Comparison of ENCODE assay signal across 1 cellular context in genomic region chr6:41682056-41682477, GRCh38.
TF ChIP-seq lines count a peak whose summit lies in the region.

No MANE protein-coding gene starts in this region.

TF ChIP-seq in HepG2, 621 proteins besides CTCF, POLR2A, EP300 and RAD21 (continued from another document and continues in another):
- TF ChIP-seq ZNF646 (CRISPR knock-in tag; IDR thresholded peaks at IDR 0.05) (no peak), ZBTB26 (CRISPR knock-in tag; IDR thresholded peaks at IDR 0.05; ENCODE audit: borderline replicate concordance) (peak; percentile 79), HNF4G (IDR thresholded peaks at IDR 0.05; ENCODE audit: borderline replicate concordance, low read depth, low read length) (peak; percentile 25; the same call in 1 of the 2 replicates), HNF4G (CRISPR knock-in tag; IDR thresholded peaks at IDR 0.05; ENCODE audit: borderline replicate concordance, low read depth) (no peak), ZNF839 (CRISPR knock-in tag; IDR thresholded peaks at IDR 0.05; ENCODE audit: borderline replicate concordance) (no peak), ZNF557 (CRISPR knock-in tag; IDR thresholded peaks at IDR 0.05) (no peak), ZNF781 (CRISPR knock-in tag; IDR thresholded peaks at IDR 0.05; ENCODE audit: borderline replicate concordance, not compliant biosample characterization) (peak; percentile 24), ZMAT3 (CRISPR knock-in tag; conservative IDR thresholded peaks at IDR 0.05) (no peak), ZNF766 (CRISPR knock-in tag; IDR thresholded peaks at IDR 0.05; ENCODE audit: borderline replicate concordance) (no peak), ZKSCAN8 (CRISPR knock-in tag; IDR thresholded peaks at IDR 0.05; ENCODE audit: borderline replicate concordance) (no peak), ZFP41 (CRISPR knock-in tag; IDR thresholded peaks at IDR 0.05; ENCODE audit: borderline replicate concordance) (no peak), ADNP (CRISPR knock-in tag; IDR thresholded peaks at IDR 0.05) (no peak), ZNF510 (CRISPR knock-in tag; IDR thresholded peaks at IDR 0.05; ENCODE audit: low read depth) (no peak), TCF7L2 (IDR thresholded peaks at IDR 0.05; ENCODE audit: low read depth, low read length) (no peak), ZSCAN12 (CRISPR knock-in tag; IDR thresholded peaks at IDR 0.05) (no peak), TRIM22 (IDR thresholded peaks at IDR 0.05) (no peak), CEBPZ (IDR thresholded peaks at IDR 0.05; ENCODE audit: low read length) (no peak), TGIF2 (CRISPR knock-in tag; IDR thresholded peaks at IDR 0.05) (no peak; the same call in 1 of the 2 replicates), ZNF841 (CRISPR knock-in tag; IDR thresholded peaks at IDR 0.05; ENCODE audit: borderline replicate concordance) (no peak), KDM3A (CRISPR knock-in tag; IDR thresholded peaks at IDR 0.05; ENCODE audit: low read depth) (0 out of 2 replicates have a peak, but pooled peaks have one; percentile 54), BORCS8-MEF2B (CRISPR knock-in tag; IDR thresholded peaks at IDR 0.05) (peak; percentile 53; the same call in 1 of the 2 replicates), ZNF7 (CRISPR knock-in tag; IDR thresholded peaks at IDR 0.05) (no peak), ZNF441 (CRISPR knock-in tag; IDR thresholded peaks at IDR 0.05; ENCODE audit: borderline replicate concordance) (no peak), CREB1 (IDR thresholded peaks at IDR 0.05) (no peak), CREB1 (CRISPR knock-in tag; IDR thresholded peaks at IDR 0.05) (no peak), FOXA3 (CRISPR knock-in tag; IDR thresholded peaks at IDR 0.05) (peak; percentile 42; the same call in 1 of the 2 replicates), MTF2 (CRISPR knock-in tag; IDR thresholded peaks at IDR 0.05; ENCODE audit: borderline replicate concordance) (no peak), ZNF496 (CRISPR knock-in tag; IDR thresholded peaks at IDR 0.05; ENCODE audit: insufficient replicate concordance) (no peak), NKX3-1 (CRISPR knock-in tag; IDR thresholded peaks at IDR 0.05) (no peak), CCAR2 (optimal IDR thresholded peaks at IDR 0.05; ENCODE audit: low read depth, low read length) (peak; percentile 59), BCL6 (CRISPR knock-in tag; IDR thresholded peaks at IDR 0.05) (no peak; the same call in 1 of the 2 replicates), TFE3 (CRISPR knock-in tag; IDR thresholded peaks at IDR 0.05) (0 out of 2 replicates have a peak, but pooled peaks have one; percentile 38), ZFP36 (IDR thresholded peaks at IDR 0.05; ENCODE audit: borderline replicate concordance, low read depth, low read length, partially characterized antibody) (peak; percentile 68), CHCHD3 (CRISPR knock-in tag; IDR thresholded peaks at IDR 0.05) (no peak), ELF4 (CRISPR knock-in tag; IDR thresholded peaks at IDR 0.05; ENCODE audit: borderline replicate concordance) (no peak), ZBTB44 (CRISPR knock-in tag; IDR thresholded peaks at IDR 0.05) (no peak), ZNF605 (CRISPR knock-in tag; IDR thresholded peaks at IDR 0.05) (no peak), TAF1 (CRISPR knock-in tag; IDR thresholded peaks at IDR 0.05) (no peak), SMYD3 (CRISPR knock-in tag; IDR thresholded peaks at IDR 0.05) (no peak), STAT6 (CRISPR knock-in tag; IDR thresholded peaks at IDR 0.05; ENCODE audit: borderline replicate concordance) (no peak), RFX5 (IDR thresholded peaks at IDR 0.05; ENCODE audit: low read depth, low read length) (peak; percentile 46; the same call in 1 of the 2 replicates), ZNF383 (CRISPR knock-in tag; IDR thresholded peaks at IDR 0.05; ENCODE audit: borderline replicate concordance) (no peak), SYNCRIP (IDR thresholded peaks at IDR 0.05; ENCODE audit: insufficient read depth, low read depth, low read length) (no peak), TIGD3 (CRISPR knock-in tag; IDR thresholded peaks at IDR 0.05; ENCODE audit: borderline replicate concordance) (no peak), GTF3A (CRISPR knock-in tag; conservative IDR thresholded peaks at IDR 0.05) (no peak), ZNF331 (CRISPR knock-in tag; IDR thresholded peaks at IDR 0.05) (no peak), SAP130 (CRISPR knock-in tag; IDR thresholded peaks at IDR 0.05; ENCODE audit: low read depth) (peak; percentile 23), ZFP36L2 (CRISPR knock-in tag; IDR thresholded peaks at IDR 0.05) (no peak)
